ENCODE assay signal across 33 cellular contexts in genomic region chr15:99050328-99050980, GRCh38. TPM values are rescaled to one million over a fixed set of nuclear protein-coding genes. Genes with fewer than 3 reads are reported as not detected.
"Had no signal": no experiment of that assay in that cellular context is flagged by ENCODE, and none has a peak within 500 bp of the region (broad histone marks: within the 10 kb centered on the region; RNA-seq: fewer than 3 reads in every experiment).

No MANE protein-coding gene starts in this region.

- H3K4me1 Mint-ChIP-seq: central memory CD8-positive, alpha-beta T cell; mesothelial cell of epicardium had no signal

- H3K36me3 ChIP-seq: esophagus squamous epithelium, heart right ventricle, left lung, sigmoid colon, spleen, tibial artery had no signal

- H3K4me3 ChIP-seq: dorsolateral prefrontal cortex, esophagus squamous epithelium, heart right ventricle, left lung, mucosa of descending colon, psoas muscle, sigmoid colon, spleen, testis, tibial artery had no signal

- H3K9me3 ChIP-seq: esophagus squamous epithelium, heart right ventricle, left lung, mucosa of descending colon, psoas muscle, sigmoid colon, spleen, testis, tibial artery had no signal

- H3K36me3 Mint-ChIP-seq: mesothelial cell of epicardium; naive B cell; natural killer cell treated with Interleukin-12 subunit alpha and Interleukin-12 subunit beta and Interleukin-15 and Interleukin-18, amount 100 ng/mL, for 72 hours; stimulated activated memory B cell treated with anti-CD40 and anti-IgM and Interleukin-4, amounts not matched to agents 10 μg/mL and 1 μg/mL and 100 μg/mL, for 72 hours had no signal

- H3K27me3 ChIP-seq: dorsolateral prefrontal cortex, esophagus squamous epithelium, heart right ventricle, left lung, sigmoid colon, spleen, testis, tibial artery had no signal

- ATAC-seq: heart right ventricle; left lung; mucosa of descending colon; natural killer cell treated with Interleukin-12 subunit alpha and Interleukin-12 subunit beta and Interleukin-15 and Interleukin-18, amount 100 ng/mL, for 72 hours; psoas muscle; stimulated activated memory B cell treated with anti-CD40 and anti-IgM and Interleukin-4, amounts not matched to agents 10 μg/mL and 1 μg/mL and 100 μg/mL, for 72 hours; stimulated activated naive CD8-positive, alpha-beta T cell treated with anti-CD3 and anti-CD28 coated beads, Interleukin-15, Interleukin-2, amounts not matched to agents 100 U/mL and 50 U/mL, for 24 hours had no signal

- H3K9me3 Mint-ChIP-seq: central memory CD8-positive, alpha-beta T cell; mesothelial cell of epicardium; natural killer cell treated with Interleukin-12 subunit alpha and Interleukin-12 subunit beta and Interleukin-15 and Interleukin-18, amount 100 ng/mL, for 72 hours; neural crest cell; stimulated activated memory B cell treated with anti-CD40 and anti-IgM and Interleukin-4, amounts not matched to agents 10 μg/mL and 1 μg/mL and 100 μg/mL, for 72 hours; type B pancreatic cell had no signal

- DNase-seq: dorsolateral prefrontal cortex; effector CD8-positive, alpha-beta T cell; esophagus squamous epithelium; foreskin melanocyte; glutamatergic neuron; heart right ventricle; hypothalamus; kidney; left lung; mesenchymal stem cell; mucosa of descending colon; naive B cell; psoas muscle; right cardiac atrium; sigmoid colon; spleen; stimulated activated CD4-positive, alpha-beta T cell treated with anti-CD3 and anti-CD28 coated beads, Interleukin-4, amount 100 ng/mL, for 4 hours; stimulated activated naive CD8-positive, alpha-beta T cell treated with anti-CD3 and anti-CD28 coated beads, Interleukin-15, Interleukin-2, amounts not matched to agents 100 U/mL and 50 U/mL, for 24 hours; substantia nigra; testis; tibial artery had no signal

- H3K27ac Mint-ChIP-seq: mesothelial cell of epicardium; natural killer cell treated with Interleukin-12 subunit alpha and Interleukin-12 subunit beta and Interleukin-15 and Interleukin-18, amount 100 ng/mL, for 72 hours; stimulated activated memory B cell treated with anti-CD40 and anti-IgM and Interleukin-4, amounts not matched to agents 10 μg/mL and 1 μg/mL and 100 μg/mL, for 72 hours; type B pancreatic cell had no signal

- H3K4me1 ChIP-seq: esophagus squamous epithelium, left lung, sigmoid colon, testis, tibial artery had no signal

- H3K27ac ChIP-seq: dorsolateral prefrontal cortex, esophagus squamous epithelium, heart right ventricle, left lung, psoas muscle, sigmoid colon, spleen, testis, tibial artery had no signal

- H3K4me3 Mint-ChIP-seq: central memory CD8-positive, alpha-beta T cell; mesothelial cell of epicardium; natural killer cell treated with Interleukin-12 subunit alpha and Interleukin-12 subunit beta and Interleukin-15 and Interleukin-18, amount 100 ng/mL, for 72 hours; neural crest cell; stimulated activated memory B cell treated with anti-CD40 and anti-IgM and Interleukin-4, amounts not matched to agents 10 μg/mL and 1 μg/mL and 100 μg/mL, for 72 hours; type B pancreatic cell had no signal

RNA-seq across cellular contexts. Expression of gene PGPEP1L, which starts 42.9 kb away (rescaled TPM):
- total RNA-seq: endothelial cell of umbilical vein; epithelial cell of proximal tubule; esophagus squamous epithelium; left lung; lower leg skin; lung microvascular endothelial cell; mesothelial cell of epicardium; mucosa of descending colon; natural killer cell treated with Interleukin-12 subunit alpha and Interleukin-12 subunit beta and Interleukin-15 and Interleukin-18, amount 100 ng/mL, for 72 hours; neural crest cell; osteoblast; renal cortical epithelial cell; spleen had no signal
- polyA plus RNA-seq: endothelial cell of umbilical vein, sigmoid colon had no signal
